ENCODE assay signal across 14 cellular contexts in the genomic region with DNA sequence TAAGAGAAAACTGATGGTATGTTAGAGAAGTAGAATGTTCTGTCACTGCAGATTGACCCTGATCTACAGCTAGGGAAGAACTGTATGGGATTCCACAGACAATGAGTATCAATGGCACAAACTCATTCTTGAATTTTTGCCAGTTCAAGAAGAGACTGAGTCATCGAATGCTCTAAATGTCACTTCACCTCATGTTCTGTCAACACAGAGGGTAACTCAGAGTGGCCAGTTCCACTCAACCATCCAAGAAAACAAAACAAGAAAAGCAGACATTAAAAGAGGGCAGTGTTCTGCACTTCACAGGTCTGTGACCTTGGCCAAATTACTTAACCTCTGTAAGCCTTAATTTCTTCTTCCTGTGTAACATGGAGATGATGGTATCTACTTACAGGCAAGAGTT.
DNase-seq lines count a peak whose midpoint lies in the region; ATAC-seq, FAIRE-seq and TF ChIP-seq lines count a peak whose summit lies in the region.
"Had no signal": no experiment of that assay in that cellular context is flagged by ENCODE, and none has a peak within 500 bp of the region (broad histone marks: within the 10 kb centered on the region; RNA-seq: fewer than 3 reads in every experiment).

No MANE protein-coding gene starts in this region.

- no peak overlapping the region for H3K9ac ChIP-seq in endothelial cell of umbilical vein (replicated peaks; ENCODE audit: extremely low read depth, insufficient read depth, low read length)

- intact Hi-C loops in endothelial cell of umbilical vein (cut with micrococcal nuclease) = no loop called here

- no peaks in the 10 kb centered on the region for H3K36me3 Mint-ChIP-seq in activated T-cell treated with anti-CD3 and anti-CD28 coated beads, Interleukin-2, amount 50 U/mL, for 4 hours (ENCODE audit: insufficient read depth)

- H3K4me3 Mint-ChIP-seq in activated T-cell treated with anti-CD3 and anti-CD28 coated beads, Interleukin-2, amount 50 U/mL, for 4 hours = no peak overlapping the region

- H3K4me2 ChIP-seq in endothelial cell of umbilical vein (ENCODE audit: insufficient read depth, low read length) = no peak overlapping the region

- H3K4me1 ChIP-seq in endothelial cell of umbilical vein (ENCODE audit: control insufficient read depth, extremely low read depth, insufficient read depth, low read length) = no peaks in the 10 kb centered on the region
- H3K4me1 ChIP-seq: BE2C, tibial nerve had no signal

- H4K20me1 ChIP-seq in endothelial cell of umbilical vein (replicated peaks; ENCODE audit: control insufficient read depth, extremely low read depth, insufficient read depth, low read length) = no peaks in the 10 kb centered on the region

- DNase-seq in activated T-cell treated with anti-CD3 and anti-CD28 coated beads, Interleukin-2, amount 50 U/mL, for 4 hours = no peak
- DNase-seq in activated T-cell treated with anti-CD3 and anti-CD28 coated beads for 4 hours (no peak), NCI-H2029 (lab: John Stamatoyannopoulos, UW) (peak; percentile 54), endothelial cell of umbilical vein (ENCODE audit: low read depth, low spot score) (no peak), hypothalamus (lab: John Stamatoyannopoulos, UW) (no peak), NCI-H510A (lab: John Stamatoyannopoulos, UW) (no peak)
- no peak for DNase-seq in stimulated activated naive CD8-positive, alpha-beta T cell treated with anti-CD3 and anti-CD28 coated beads, Interleukin-15, Interleukin-2, amounts not matched to agents 100 U/mL and 50 U/mL, for 24 hours
- DNase-seq: aorta, BE2C, mucosa of descending colon, NCI-H187 treated with DMSO at 0.1 percent for 48 hours had no signal

- CTCF ChIA-PET in endothelial cell of umbilical vein (lab: Charles Lee) = no interaction called here

- no peak overlapping the region for H3K27ac ChIP-seq in endothelial cell of umbilical vein (ENCODE audit: insufficient read depth, low read depth, low read length)
- H3K27ac ChIP-seq: tibial nerve had no signal

- no peak for TF ChIP-seq CTCF in endothelial cell of umbilical vein (IDR thresholded peaks at IDR 0.05; ENCODE audit: extremely low read depth in 1 of 2, insufficient read depth in 1 of 2, low read depth in 1 of 2, low read length in 2 of 2)

- no peaks in the 10 kb centered on the region for H3K79me2 ChIP-seq in endothelial cell of umbilical vein (ENCODE audit: control insufficient read depth, insufficient read depth, low read length)

- no peak overlapping the region for H3K4me3 ChIP-seq in endothelial cell of umbilical vein (replicated peaks in 1 of 3; ENCODE audit: insufficient read depth in 1 of 3, low read depth in 1 of 3, low read length in 3 of 3)
- H3K4me3 ChIP-seq: mucosa of descending colon, tibial nerve had no signal

- no peaks in the 10 kb centered on the region for H3K9me3 Mint-ChIP-seq in activated T-cell treated with anti-CD3 and anti-CD28 coated beads, Interleukin-2, amount 50 U/mL, for 4 hours

- no peak for TF ChIP-seq POLR2A in endothelial cell of umbilical vein (IDR thresholded peaks at IDR 0.05; ENCODE audit: low read depth, low read length)

- H3K27me3 Mint-ChIP-seq in activated T-cell treated with anti-CD3 and anti-CD28 coated beads, Interleukin-2, amount 50 U/mL, for 4 hours (ENCODE audit: low read depth) = no peaks in the 10 kb centered on the region

- H3K9me1 ChIP-seq in endothelial cell of umbilical vein (replicated peaks; ENCODE audit: control insufficient read depth, extremely low read depth, insufficient read depth, low read length) = no peaks in the 10 kb centered on the region

- peaks cover 0 to 6% of the 10 kb centered on the region in 2 experiments for H3K27me3 ChIP-seq in endothelial cell of umbilical vein (ENCODE audit: control insufficient read depth in 2 of 2, insufficient read depth in 2 of 2, low read length in 2 of 2)
- H3K27me3 ChIP-seq: BE2C, tibial nerve had no signal

- POLR2A ChIA-PET in endothelial cell of umbilical vein (lab: Charles Lee) = no interaction called here

- no peak for FAIRE-seq in endothelial cell of umbilical vein (lab: Jason Lieb, UNC)
- FAIRE-seq: G401.6 had no signal

- dilution Hi-C loops in endothelial cell of umbilical vein (cut with MboI; ENCODE audit: extremely low pct_ligation_motif_present, low sequenced_read_pairs) = no loop called here

- ATAC-seq in activated T-cell treated with anti-CD3 and anti-CD28 coated beads, Interleukin-2, amount 50 U/mL, for 4 hours = peak; percentile 53 to 59
- peak; percentile 79 for ATAC-seq in stimulated activated naive CD8-positive, alpha-beta T cell treated with anti-CD3 and anti-CD28 coated beads, Interleukin-15, Interleukin-2, amounts not matched to agents 100 U/mL and 50 U/mL, for 24 hours
- no peak for ATAC-seq in GM21367 (IDR thresholded peaks at IDR 0.05; ENCODE audit: unreplicated experiment)
- ATAC-seq: mucosa of descending colon had no signal

- H2AFZ ChIP-seq in endothelial cell of umbilical vein (ENCODE audit: low read depth, low read length) = no peak overlapping the region

- no peaks in the 10 kb centered on the region for H3K36me3 ChIP-seq in endothelial cell of umbilical vein (ENCODE audit: control insufficient read depth in 2 of 2, extremely low read depth in 1 of 2, insufficient read depth in 2 of 2, low read length in 2 of 2)
- H3K36me3 ChIP-seq: BE2C, tibial nerve had no signal

- peaks cover 22% of the 10 kb centered on the region for H3K4me1 Mint-ChIP-seq in activated T-cell treated with anti-CD3 and anti-CD28 coated beads, Interleukin-2, amount 50 U/mL, for 4 hours (ENCODE audit: low read depth)

- no peaks in the 10 kb centered on the region for H3K9me3 ChIP-seq in endothelial cell of umbilical vein (replicated peaks; ENCODE audit: control insufficient read depth, insufficient read depth, low read length)
- H3K9me3 ChIP-seq: BE2C, mucosa of descending colon, tibial nerve had no signal

- BruUV-seq in endothelial cell of umbilical vein (replicated peaks; lab: Mats Ljungman, UMichigan) = no TSS peak

TF ChIP-seq in endothelial cell of umbilical vein, 7 proteins besides CTCF, POLR2A, EP300 and RAD21:
- TF ChIP-seq POLR2AphosphoS5 (IDR thresholded peaks at IDR 0.05; ENCODE audit: insufficient read depth, low read depth, low read length) (no peak), GATA2 (IDR thresholded peaks at IDR 0.05; ENCODE audit: insufficient read depth, insufficient read length, low read depth, low read length) (no peak), MYC (IDR thresholded peaks at IDR 0.05; ENCODE audit: low read depth, low read length) (no peak), EZH2 (IDR thresholded peaks at IDR 0.05; ENCODE audit: borderline replicate concordance, low read depth, low read length, severe bottlenecking) (no peak), FOS (IDR thresholded peaks at IDR 0.05; ENCODE audit: borderline replicate concordance, insufficient read depth, low read length) (peak; percentile 9), JUN (IDR thresholded peaks at IDR 0.05; ENCODE audit: borderline replicate concordance, insufficient read depth, insufficient read length, low read depth) (no peak)
- TF ChIP-seq, protein P1, sequence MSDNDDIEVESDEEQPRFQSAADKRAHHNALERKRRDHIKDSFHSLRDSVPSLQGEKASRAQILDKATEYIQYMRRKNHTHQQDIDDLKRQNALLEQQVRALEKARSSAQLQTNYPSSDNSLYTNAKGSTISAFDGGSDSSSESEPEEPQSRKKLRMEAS (IDR thresholded peaks at IDR 0.05; ENCODE audit: insufficient read depth, insufficient read length) = no peak
TF ChIP-seq in endothelial cell of umbilical vein: peak in this region for 1.
